ENCODE assay signal across 11 cellular contexts in genomic region chr6:90293319-90293937, GRCh38. TPM values are rescaled to one million over a fixed set of nuclear protein-coding genes. Genes with fewer than 3 reads are reported as not detected.
DNase-seq lines count a peak whose midpoint lies in the region; ATAC-seq and TF ChIP-seq lines count a peak whose summit lies in the region.
"Had no signal": no experiment of that assay in that cellular context is flagged by ENCODE, and none has a peak within 500 bp of the region (broad histone marks: within the 10 kb centered on the region; RNA-seq: fewer than 3 reads in every experiment).

No MANE protein-coding gene starts in this region.

- H3K9me3 Mint-ChIP-seq in T-helper 1 cell treated with Interleukin-12 subunit alpha and Interleukin-12 subunit beta and Interleukin-4 antibody, amounts not matched to agents 30 μg/mL and 1 μg/mL, for 36 hours = no peaks in the 10 kb centered on the region
- H3K9me3 Mint-ChIP-seq in neural progenitor cell = peaks cover 7% of the 10 kb centered on the region
- H3K9me3 Mint-ChIP-seq: stimulated activated memory B cell treated with anti-CD40 and anti-IgM and Interleukin-4, amounts not matched to agents 10 μg/mL and 1 μg/mL and 100 μg/mL, for 72 hours had no signal

- H3K36me3 Mint-ChIP-seq in T-helper 1 cell treated with Interleukin-12 subunit alpha and Interleukin-12 subunit beta and Interleukin-4 antibody, amounts not matched to agents 30 μg/mL and 1 μg/mL, for 36 hours (ENCODE audit: low read depth) = peaks cover 18% of the 10 kb centered on the region
- peaks cover 8% of the 10 kb centered on the region for H3K36me3 Mint-ChIP-seq in neural progenitor cell

- peak overlapping the region; percentile 28 for H3K4me2 ChIP-seq in neural progenitor cell

- intact Hi-C loops in heart right ventricle (cut with DNase I) = loop anchor here in 8 of 10 donors (5.0 to 10.0 kb wide), 11 partner anchors 69 to 321 kb away; no protein-coding TSS in a partner anchor

- no peak for ATAC-seq in heart right ventricle
- ATAC-seq: stimulated activated memory B cell treated with anti-CD40 and anti-IgM and Interleukin-4, amounts not matched to agents 10 μg/mL and 1 μg/mL and 100 μg/mL, for 72 hours had no signal

- H3K4me1 ChIP-seq in neural progenitor cell = peaks cover 37% of the 10 kb centered on the region
- H3K4me1 ChIP-seq in heart right ventricle = peaks cover 0 to 21% (median 14%) of the 10 kb centered on the region in 9 donors

- no peak for TF ChIP-seq CTCF in neural progenitor cell (IDR thresholded peaks at IDR 0.05)
- TF ChIP-seq CTCF in heart right ventricle (IDR thresholded peaks at IDR 0.05) = no peak

- H3K9me3 ChIP-seq in neural progenitor cell (ENCODE audit: low read depth) (no peaks in the 10 kb centered on the region), heart right ventricle (no peaks in the 10 kb centered on the region)

- no peak overlapping the region for H2AFZ ChIP-seq in neural progenitor cell (replicated peaks)

- DNase-seq in T-helper 1 cell = no peak
- peak; percentile 93 for DNase-seq in NCI-H446 treated with DMSO at 0.1 percent for 48 hours (lab: John Stamatoyannopoulos, UW)
- peak; percentile 31 for DNase-seq in astrocyte of the hippocampus (ENCODE audit: low read depth, low spot score)
- peak; percentile 49 for DNase-seq in neural progenitor cell (ENCODE audit: low spot score)
- DNase-seq in stimulated activated naive CD4-positive, alpha-beta T cell treated with Interleukin-2 at 50 U/mL for 16 hours (lab: John Stamatoyannopoulos, UW) = no peak
- DNase-seq in NCI-H1092 treated with DMSO at 0.1 percent for 48 hours (lab: John Stamatoyannopoulos, UW) = no peak
- no peak for DNase-seq in heart right ventricle
- DNase-seq: NCI-H510A treated with DMSO at 0.1 percent for 48 hours; stimulated activated CD4-positive, alpha-beta T cell treated with anti-CD3 and anti-CD28 coated beads, Interleukin-15, amount 100 ng/mL, for 24 hours had no signal

- H3K9ac ChIP-seq in neural progenitor cell = no peak overlapping the region

- peaks cover 54% of the 10 kb centered on the region for H3K4me1 Mint-ChIP-seq in T-helper 1 cell treated with Interleukin-12 subunit alpha and Interleukin-12 subunit beta and Interleukin-4 antibody, amounts not matched to agents 30 μg/mL and 1 μg/mL, for 36 hours (ENCODE audit: low read depth)
- H3K4me1 Mint-ChIP-seq in neural progenitor cell = peaks cover 71% of the 10 kb centered on the region

- peaks cover 32% of the 10 kb centered on the region for H4K20me1 ChIP-seq in neural progenitor cell (ENCODE audit: low read depth)

- H3K27me3 ChIP-seq in neural progenitor cell (peaks cover 34% of the 10 kb centered on the region), heart right ventricle (peaks cover 0 to 37% (median 0%) of the 10 kb centered on the region in 7 donors)

- peak overlapping the region; percentile 74 for H3K4me3 Mint-ChIP-seq in T-helper 1 cell treated with Interleukin-12 subunit alpha and Interleukin-12 subunit beta and Interleukin-4 antibody, amounts not matched to agents 30 μg/mL and 1 μg/mL, for 36 hours
- H3K4me3 Mint-ChIP-seq in neural progenitor cell = peak overlapping the region; percentile 46

- H3K27ac ChIP-seq in neural progenitor cell (no peak overlapping the region), heart right ventricle (no peak overlapping the region)

- H3K4me3 ChIP-seq in neural progenitor cell (no peak overlapping the region), heart right ventricle (no peak overlapping the region)

- no peaks in the 10 kb centered on the region for H3K36me3 ChIP-seq in neural progenitor cell
- no peaks in the 10 kb centered on the region for H3K36me3 ChIP-seq in heart right ventricle

- H3K27me3 Mint-ChIP-seq in T-helper 1 cell treated with Interleukin-12 subunit alpha and Interleukin-12 subunit beta and Interleukin-4 antibody, amounts not matched to agents 30 μg/mL and 1 μg/mL, for 36 hours (ENCODE audit: low read depth) = peaks cover 34% of the 10 kb centered on the region
- peaks cover 13% of the 10 kb centered on the region for H3K27me3 Mint-ChIP-seq in neural progenitor cell (ENCODE audit: insufficient read depth, low read depth)
- H3K27me3 Mint-ChIP-seq: stimulated activated memory B cell treated with anti-CD40 and anti-IgM and Interleukin-4, amounts not matched to agents 10 μg/mL and 1 μg/mL and 100 μg/mL, for 72 hours had no signal

- peak overlapping the region; percentile 67 for H3K27ac Mint-ChIP-seq in T-helper 1 cell treated with Interleukin-12 subunit alpha and Interleukin-12 subunit beta and Interleukin-4 antibody, amounts not matched to agents 30 μg/mL and 1 μg/mL, for 36 hours
- no peak overlapping the region for H3K27ac Mint-ChIP-seq in neural progenitor cell

- 94 to 95% methylated on average over 3 of the region's 3 CpGs for WGBS in heart right ventricle, 2 donors

- peaks cover 22% of the 10 kb centered on the region for H3F3A ChIP-seq in neural progenitor cell (ENCODE audit: low read depth)

- H3K79me2 ChIP-seq in neural progenitor cell (ENCODE audit: low read depth) = no peaks in the 10 kb centered on the region

RNA-seq across cellular contexts. Expression of gene BACH2, which starts 3.2 kb away (rescaled TPM):
- total RNA-seq in neural progenitor cell (ENCODE audit: low replicate concordance) (3.9 and 5.3 TPM in 2 replicates), heart right ventricle (1 to 10 TPM; 1.5 to 4.7 (median 2.8) TPM)
- under 1 TPM; 0.16 to 0.29 TPM for polyA plus RNA-seq in heart right ventricle

Comparison
In these comparisons a context has a peak if more than half of its experiments do, and no peak if none do; other contexts are left out.
1. DNase-seq: peak in NCI-H446 treated with DMSO at 0.1 percent for 48 hours (single experiment), astrocyte of the hippocampus (single experiment) and neural progenitor cell (single experiment); none in T-helper 1 cell (0 of 5), stimulated activated naive CD4-positive, alpha-beta T cell treated with Interleukin-2 at 50 U/mL for 16 hours (single experiment), NCI-H1092 treated with DMSO at 0.1 percent for 48 hours (single experiment) and heart right ventricle (0 of 2).